1 cellular context compared by ENCODE assay signal in genomic region chr12:47094804-47095203, GRCh38.
TF ChIP-seq lines count a peak whose summit lies in the region.

No MANE protein-coding gene starts in this region.

TF ChIP-seq in WTC11, 78 proteins besides CTCF, POLR2A, EP300 and RAD21 (continued from another document):
- TF ChIP-seq ZNF425 (CRISPR knock-in tag; conservative IDR thresholded peaks at IDR 0.05) (no peak), MXD4 (CRISPR knock-in tag; IDR thresholded peaks at IDR 0.05; ENCODE audit: borderline replicate concordance) (no peak), HMGA2 (CRISPR knock-in tag; IDR thresholded peaks at IDR 0.05) (no peak), ERG (CRISPR knock-in tag; IDR thresholded peaks at IDR 0.05) (no peak)
- TF ChIP-seq, protein P1, sequence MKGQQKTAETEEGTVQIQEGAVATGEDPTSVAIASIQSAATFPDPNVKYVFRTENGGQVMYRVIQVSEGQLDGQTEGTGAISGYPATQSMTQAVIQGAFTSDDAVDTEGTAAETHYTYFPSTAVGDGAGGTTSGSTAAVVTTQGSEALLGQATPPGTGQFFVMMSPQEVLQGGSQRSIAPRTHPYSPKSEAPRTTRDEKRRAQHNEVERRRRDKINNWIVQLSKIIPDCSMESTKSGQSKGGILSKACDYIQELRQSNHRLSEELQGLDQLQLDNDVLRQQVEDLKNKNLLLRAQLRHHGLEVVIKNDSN (CRISPR knock-in tag; IDR thresholded peaks at IDR 0.05), result no peak
